In genomic region chr19:41449079-41449864, GRCh38 we compare ENCODE assay signal across 8 cellular contexts. TPM values are rescaled to one million over a fixed set of nuclear protein-coding genes. Genes with fewer than 3 reads are reported as not detected.
DNase-seq lines count a peak whose midpoint lies in the region; ATAC-seq lines count a peak whose summit lies in the region.

No MANE protein-coding gene starts in this region.

- no peak overlapping the region for H3K27ac ChIP-seq in naive thymus-derived CD4-positive, alpha-beta T cell (ENCODE audit: low read depth, low read length)

- peaks cover 0 to 3% (median 0%) of the 10 kb centered on the region in 5 donors for H3K27me3 Mint-ChIP-seq in naive thymus-derived CD4-positive, alpha-beta T cell
- no peaks in the 10 kb centered on the region for H3K27me3 Mint-ChIP-seq in stimulated activated memory B cell treated with anti-CD40 and anti-IgM and Interleukin-4, amounts not matched to agents 10 μg/mL and 1 μg/mL and 100 μg/mL, for 72 hours

- H3K9me3 ChIP-seq in naive thymus-derived CD4-positive, alpha-beta T cell (ENCODE audit: control insufficient read depth in 2 of 3, low read length in 3 of 3): no peaks in the 10 kb centered on the region

- H3K36me3 ChIP-seq in naive thymus-derived CD4-positive, alpha-beta T cell (ENCODE audit: control insufficient read depth in 2 of 3, insufficient read depth in 3 of 3, low read length in 3 of 3): no peaks in the 10 kb centered on the region

- POLR2A ChIA-PET in naive thymus-derived CD4-positive, alpha-beta T cell (lab: Charles Lee): interaction anchor here (0.6 to 1.1 kb wide), 7 partner anchors 9 to 207 kb away, joined by 3 to 8 read pairs (median 3); no protein-coding TSS in a partner anchor

- no peaks in the 10 kb centered on the region for H3K9me3 Mint-ChIP-seq in naive thymus-derived CD4-positive, alpha-beta T cell
- H3K9me3 Mint-ChIP-seq in stimulated activated memory B cell treated with anti-CD40 and anti-IgM and Interleukin-4, amounts not matched to agents 10 μg/mL and 1 μg/mL and 100 μg/mL, for 72 hours: no peaks in the 10 kb centered on the region

- no peaks in the 10 kb centered on the region for H3K36me3 Mint-ChIP-seq in naive thymus-derived CD4-positive, alpha-beta T cell
- no peaks in the 10 kb centered on the region for H3K36me3 Mint-ChIP-seq in stimulated activated memory B cell treated with anti-CD40 and anti-IgM and Interleukin-4, amounts not matched to agents 10 μg/mL and 1 μg/mL and 100 μg/mL, for 72 hours

- H3K27ac Mint-ChIP-seq in naive thymus-derived CD4-positive, alpha-beta T cell: peak overlapping the region in 5 of 9 donors; percentile 59 to 80 (median 67)
- H3K27ac Mint-ChIP-seq in stimulated activated memory B cell treated with anti-CD40 and anti-IgM and Interleukin-4, amounts not matched to agents 10 μg/mL and 1 μg/mL and 100 μg/mL, for 72 hours: peak overlapping the region; percentile 90

- ATAC-seq in HG03439 (IDR thresholded peaks at IDR 0.05; ENCODE audit: unreplicated experiment): peak; percentile 58
- peak; percentile 81 for ATAC-seq in esophagus mucosa
- peak; percentile 97 for ATAC-seq in naive thymus-derived CD4-positive, alpha-beta T cell
- ATAC-seq in stimulated activated memory B cell treated with anti-CD40 and anti-IgM and Interleukin-4, amounts not matched to agents 10 μg/mL and 1 μg/mL and 100 μg/mL, for 72 hours: peak; percentile 92
- ATAC-seq in GM19328 (IDR thresholded peaks at IDR 0.05; ENCODE audit: unreplicated experiment): no peak

- peak overlapping the region; percentile 69 to 86 (median 80) for H3K4me3 Mint-ChIP-seq in naive thymus-derived CD4-positive, alpha-beta T cell
- peak overlapping the region; percentile 84 for H3K4me3 Mint-ChIP-seq in stimulated activated memory B cell treated with anti-CD40 and anti-IgM and Interleukin-4, amounts not matched to agents 10 μg/mL and 1 μg/mL and 100 μg/mL, for 72 hours

- peak; percentile 84 for DNase-seq in DMS53 (lab: John Stamatoyannopoulos, UW)
- DNase-seq in OCI-M1 (lab: John Stamatoyannopoulos, UW): peak; percentile 92
- DNase-seq in activated T-cell treated with anti-CD3 and anti-CD28 coated beads for 4 hours: peak; percentile 63
- DNase-seq in naive thymus-derived CD4-positive, alpha-beta T cell: peak; percentile 48 to 78 (median 67)

- H3K4me1 Mint-ChIP-seq in naive thymus-derived CD4-positive, alpha-beta T cell: peaks cover 7 to 32% (median 13%) of the 10 kb centered on the region in 7 donors
- peaks cover 34% of the 10 kb centered on the region for H3K4me1 Mint-ChIP-seq in stimulated activated memory B cell treated with anti-CD40 and anti-IgM and Interleukin-4, amounts not matched to agents 10 μg/mL and 1 μg/mL and 100 μg/mL, for 72 hours

- no peaks in the 10 kb centered on the region for H3K27me3 ChIP-seq in naive thymus-derived CD4-positive, alpha-beta T cell (ENCODE audit: control insufficient read depth in 2 of 2, insufficient read depth in 2 of 2, low read length in 2 of 2)

- peak overlapping the region; percentile 41 for H3K4me3 ChIP-seq in naive thymus-derived CD4-positive, alpha-beta T cell (ENCODE audit: low read length)

- peaks cover 0 to 10% of the 10 kb centered on the region in 2 donors for H3K4me1 ChIP-seq in naive thymus-derived CD4-positive, alpha-beta T cell (ENCODE audit: control insufficient read depth in 2 of 2, insufficient read depth in 2 of 2, low read length in 2 of 2)

- intact Hi-C loops in naive thymus-derived CD4-positive, alpha-beta T cell (cut with micrococcal nuclease): loop anchor here (1.0 to 2.0 kb wide), 6 partner anchors 89 to 146 kb away; no protein-coding TSS in a partner anchor

- CTCF ChIA-PET in naive thymus-derived CD4-positive, alpha-beta T cell (lab: Charles Lee): interaction anchor here (0.6 to 5.3 kb wide), 31 partner anchors 8 to 246 kb away, joined by 3 to 88 read pairs (median 4); partner anchors contain the start of genes B9D2, CEACAM21 and DMAC2

RNA-seq across cellular contexts. Expression of gene ERICH4, which starts 6.3 kb away (rescaled TPM):
- not detected for total RNA-seq in esophagus mucosa
- not detected for total RNA-seq in naive thymus-derived CD4-positive, alpha-beta T cell
- polyA plus RNA-seq in naive thymus-derived CD4-positive, alpha-beta T cell: not detected

RNA-seq across cellular contexts. Expression of gene DMAC2, which starts 9.6 kb away (rescaled TPM):
- total RNA-seq in esophagus mucosa: 34.6 TPM
- 10 to 100 TPM; 22.2 to 44.4 (median 26.2) TPM for total RNA-seq in naive thymus-derived CD4-positive, alpha-beta T cell
- 10 to 100 TPM; 53.2 to 53.7 TPM for polyA plus RNA-seq in naive thymus-derived CD4-positive, alpha-beta T cell

RNA-seq across cellular contexts. Expression of gene B3GNT8, which starts 22.1 kb away (rescaled TPM):
- total RNA-seq in esophagus mucosa: 40.4 TPM
- total RNA-seq in naive thymus-derived CD4-positive, alpha-beta T cell: 1 to 10 TPM in 3 of 5 experiments, under 1 TPM in 2; 0.32 to 5.3 (median 1.1) TPM
- polyA plus RNA-seq in naive thymus-derived CD4-positive, alpha-beta T cell: under 1 TPM; 0.19 to 0.37 TPM

RNA-seq across cellular contexts. Expression of gene BCKDHA, which starts 51.7 kb away (rescaled TPM):
- 49.3 TPM for total RNA-seq in esophagus mucosa
- total RNA-seq in naive thymus-derived CD4-positive, alpha-beta T cell: 10 to 100 TPM; 19.4 to 25.0 (median 20.5) TPM
- 10 to 100 TPM; 45.1 to 55.9 TPM for polyA plus RNA-seq in naive thymus-derived CD4-positive, alpha-beta T cell

RNA-seq across cellular contexts. Expression of gene EXOSC5, which starts 52.1 kb away (rescaled TPM):
- total RNA-seq in esophagus mucosa: 15.7 TPM
- total RNA-seq in naive thymus-derived CD4-positive, alpha-beta T cell: 10 to 100 TPM; 15.0 to 37.5 (median 20.6) TPM
- polyA plus RNA-seq in naive thymus-derived CD4-positive, alpha-beta T cell: 10 to 100 TPM; 76.0 to 84.8 TPM
